In the genomic region with DNA sequence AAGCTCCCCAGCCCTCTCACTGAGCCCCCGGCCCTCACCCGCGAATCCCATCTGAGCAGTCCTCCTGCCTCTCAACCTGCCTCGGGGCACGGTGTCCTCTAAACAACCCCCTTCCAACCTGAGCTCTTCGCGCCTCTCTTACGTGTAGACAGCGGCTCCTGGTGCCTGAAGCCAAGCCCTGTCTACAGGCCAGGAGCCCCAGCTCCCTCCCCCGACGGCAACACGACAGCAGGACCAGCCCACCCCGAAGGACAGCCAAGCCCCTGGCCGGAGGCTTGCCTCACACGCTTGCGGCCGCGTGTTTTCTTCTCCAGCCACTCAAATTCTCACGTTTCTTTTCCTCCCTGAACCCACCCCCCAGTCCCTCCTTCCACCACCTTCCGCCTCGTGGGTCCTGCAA, we compare ENCODE assay signal across 6 cellular contexts. TPM values are rescaled to one million over a fixed set of nuclear protein-coding genes. Genes with fewer than 3 reads are reported as not detected.
"Had no signal": no experiment of that assay in that cellular context is flagged by ENCODE, and none has a peak within 500 bp of the region (broad histone marks: within the 10 kb centered on the region; RNA-seq: fewer than 3 reads in every experiment).

No MANE protein-coding gene starts in this region.

RNA-seq across cellular contexts. Expression of a gene that starts 9.0 kb away (rescaled TPM):
- total RNA-seq: GM23248, H1, H4, H7, H9, HFFc6 had no signal
- polyA plus RNA-seq: GM23248, H1 had no signal
